In genomic region chr11:108895579-108896480, GRCh38 we compare ENCODE assay signal across 9 cellular contexts.
DNase-seq lines count a peak whose midpoint lies in the region; ATAC-seq and TF ChIP-seq lines count a peak whose summit lies in the region.
"Had no signal": no experiment of that assay in that cellular context is flagged by ENCODE, and none has a peak within 500 bp of the region (broad histone marks: within the 10 kb centered on the region; RNA-seq: fewer than 3 reads in every experiment).

No MANE protein-coding gene starts in this region.

- H3K27me3 Mint-ChIP-seq in activated CD4-positive, alpha-beta memory T cell treated with anti-CD3 and anti-CD28 coated beads for 36 hours, result no peaks in the 10 kb centered on the region

- H3K9me3 ChIP-seq in ascending aorta, result no peaks in the 10 kb centered on the region

- DNase-seq in Daoy (ENCODE audit: low read depth) (peak; percentile 47), HCEC 1CT (peak; percentile 77), NCI-H226 (peak; percentile 39), fibroblast of mammary gland (ENCODE audit: low read depth) (peak; percentile 39), ascending aorta (ENCODE audit: low spot score in 2 of 2) (no peak), HuH-7.5 (ENCODE audit: low spot score) (no peak)
- DNase-seq in activated CD4-positive, alpha-beta memory T cell treated with anti-CD3 and anti-CD28 coated beads for 36 hours, result no peak
- DNase-seq: NCI-H1694 had no signal

- no peak overlapping the region for H3K4me3 Mint-ChIP-seq in activated CD4-positive, alpha-beta memory T cell treated with anti-CD3 and anti-CD28 coated beads for 36 hours

- H3K27ac Mint-ChIP-seq in activated CD4-positive, alpha-beta memory T cell treated with anti-CD3 and anti-CD28 coated beads for 36 hours, result no peak overlapping the region

- H3K36me3 Mint-ChIP-seq in activated CD4-positive, alpha-beta memory T cell treated with anti-CD3 and anti-CD28 coated beads for 36 hours, result peaks cover 29% of the 10 kb centered on the region

- TF ChIP-seq CTCF in fibroblast of mammary gland (conservative IDR thresholded peaks at IDR 0.05; ENCODE audit: control insufficient read depth, insufficient read depth, low read depth, low read length), result no peak
- TF ChIP-seq CTCF in ascending aorta (IDR thresholded peaks at IDR 0.05), result no peak

- POLR2A ChIA-PET in activated CD4-positive, alpha-beta memory T cell treated with anti-CD3 and anti-CD28 coated beads for 36 hours (lab: Charles Lee), result no interaction called here

- CTCF ChIA-PET in activated CD4-positive, alpha-beta memory T cell treated with anti-CD3 and anti-CD28 coated beads for 36 hours (lab: Charles Lee), result no interaction called here

- H3K27me3 ChIP-seq in ascending aorta, result no peaks in the 10 kb centered on the region

- no peaks in the 10 kb centered on the region for H3K36me3 ChIP-seq in ascending aorta

- H3K4me3 ChIP-seq in fibroblast of mammary gland (ENCODE audit: control insufficient read depth, low read depth, low read length), result no peak overlapping the region
- no peak overlapping the region for H3K4me3 ChIP-seq in ascending aorta

- intact Hi-C loops in ascending aorta (cut with DNase I), result no loop called here
- intact Hi-C loops in activated CD4-positive, alpha-beta memory T cell treated with anti-CD3 and anti-CD28 coated beads for 36 hours (cut with micrococcal nuclease), result no loop called here

- peaks cover 6% of the 10 kb centered on the region for H3K4me1 Mint-ChIP-seq in activated CD4-positive, alpha-beta memory T cell treated with anti-CD3 and anti-CD28 coated beads for 36 hours (ENCODE audit: low read depth)

- H3K9me3 Mint-ChIP-seq in activated CD4-positive, alpha-beta memory T cell treated with anti-CD3 and anti-CD28 coated beads for 36 hours, result peaks cover 20% of the 10 kb centered on the region

- no peaks in the 10 kb centered on the region for H3K4me1 ChIP-seq in ascending aorta

- no peak overlapping the region for H3K27ac ChIP-seq in ascending aorta

- ATAC-seq in GM18511 (IDR thresholded peaks at IDR 0.05; ENCODE audit: unreplicated experiment), result no peak

Comparison
In these comparisons a context has a peak if more than half of its experiments do, and no peak if none do; other contexts are left out.
1. DNase-seq: peak in Daoy (single experiment), HCEC 1CT (single experiment), NCI-H226 (single experiment) and fibroblast of mammary gland (single experiment); none in ascending aorta (0 of 2), activated CD4-positive, alpha-beta memory T cell treated with anti-CD3 and anti-CD28 coated beads for 36 hours (single experiment) and HuH-7.5 (single experiment).